Comparison of ENCODE assay signal across 23 cellular contexts in the genomic region with DNA sequence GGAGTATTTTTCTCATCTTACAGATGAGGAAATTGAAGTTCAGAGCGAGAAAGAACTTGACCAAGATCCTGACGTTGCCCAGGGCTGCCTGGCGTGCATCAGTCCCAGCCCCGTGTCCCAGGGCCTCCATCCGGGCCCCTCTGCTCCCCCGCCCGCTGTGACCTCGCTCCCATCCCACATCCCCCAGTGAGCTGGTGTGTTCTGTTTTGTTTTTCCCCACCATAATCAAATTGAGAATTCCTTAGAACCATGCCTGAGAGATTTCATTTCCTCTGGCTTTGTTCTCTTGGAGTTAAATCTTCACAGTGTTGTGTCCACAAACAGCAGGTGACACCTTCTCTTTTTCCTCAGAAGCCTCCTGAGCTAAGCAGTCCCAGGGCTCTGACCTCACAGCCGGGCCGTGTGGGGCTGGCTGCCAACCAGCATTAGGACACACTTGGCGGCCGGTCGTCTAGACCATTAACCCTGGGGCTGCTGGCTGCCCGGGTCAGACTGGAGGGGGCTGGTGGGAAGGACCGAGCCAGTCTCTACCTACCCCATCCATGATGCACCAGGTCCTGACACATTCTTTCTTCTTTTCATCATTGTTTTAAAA. TPM values are rescaled to one million over a fixed set of nuclear protein-coding genes. Genes with fewer than 3 reads are reported as not detected.
DNase-seq lines count a peak whose midpoint lies in the region; ATAC-seq and TF ChIP-seq lines count a peak whose summit lies in the region.
"Had no signal": no experiment of that assay in that cellular context is flagged by ENCODE, and none has a peak within 500 bp of the region (broad histone marks: within the 10 kb centered on the region; RNA-seq: fewer than 3 reads in every experiment).

No MANE protein-coding gene starts in this region.

- no peak overlapping the region for H3K4me2 ChIP-seq in GM23248 (ENCODE audit: unreplicated experiment)
- no peak overlapping the region for H3K4me2 ChIP-seq in osteoblast (ENCODE audit: insufficient read depth, low read length)

- H3K27me3 ChIP-seq in GM23248 (replicated peaks; ENCODE audit: insufficient read depth) (no peaks in the 10 kb centered on the region), heart left ventricle (no peaks in the 10 kb centered on the region), osteoblast (ENCODE audit: insufficient read depth, low read length) (no peaks in the 10 kb centered on the region), left lung (no peaks in the 10 kb centered on the region)

- H3K27ac ChIP-seq in GM23248, result no peak overlapping the region
- peak overlapping the region in 8 of 12 donors; percentile 13 to 78 (median 44) for H3K27ac ChIP-seq in heart left ventricle
- peak overlapping the region; percentile 58 for H3K27ac ChIP-seq in osteoblast (ENCODE audit: low read depth, low read length)
- no peak overlapping the region for H3K27ac ChIP-seq in coronary artery
- H3K27ac ChIP-seq in left lung, result no peak overlapping the region
- H3K27ac ChIP-seq: C4-2B, VCaP had no signal

- H3K36me3 ChIP-seq in GM23248 (ENCODE audit: low read depth) (peaks cover 42% of the 10 kb centered on the region), heart left ventricle (peaks cover 0 to 86% (median 58%) of the 10 kb centered on the region in 9 donors), osteoblast (ENCODE audit: insufficient read depth, low read length) (peaks cover 81% of the 10 kb centered on the region), left lung (peaks cover 0 to 83% of the 10 kb centered on the region in 2 donors)

- H3K4me3 ChIP-seq in GM23248 (no peak overlapping the region), heart left ventricle (no peak overlapping the region), osteoblast (ENCODE audit: insufficient read depth, low read length) (no peak overlapping the region), coronary artery (no peak overlapping the region), left lung (no peak overlapping the region)
- H3K4me3 ChIP-seq: mucosa of descending colon had no signal

- H3K9me3 ChIP-seq in GM23248 (ENCODE audit: low read depth) (no peaks in the 10 kb centered on the region), heart left ventricle (no peaks in the 10 kb centered on the region), osteoblast (ENCODE audit: low read depth, low read length) (no peaks in the 10 kb centered on the region), left lung (no peaks in the 10 kb centered on the region)
- H3K9me3 ChIP-seq: mucosa of descending colon had no signal

- H3K79me2 ChIP-seq in GM23248 (ENCODE audit: insufficient read depth), result no peaks in the 10 kb centered on the region
- H3K79me2 ChIP-seq in osteoblast (ENCODE audit: insufficient read depth, low read length), result peaks cover 21% of the 10 kb centered on the region

- H3K4me1 ChIP-seq in GM23248 (ENCODE audit: insufficient read depth) (peaks cover 7% of the 10 kb centered on the region; the same call in 1 of the 2 replicates), heart left ventricle (peaks cover 0 to 46% (median 12%) of the 10 kb centered on the region in 12 donors), osteoblast (ENCODE audit: insufficient read depth, low read length) (peaks cover 10% of the 10 kb centered on the region), left lung (no peaks in the 10 kb centered on the region)

- TF ChIP-seq CTCF in heart left ventricle (IDR thresholded peaks at IDR 0.05), result no peak
- TF ChIP-seq CTCF in osteoblast (IDR thresholded peaks at IDR 0.05; ENCODE audit: extremely low read depth, low read depth, low read length), result no peak
- TF ChIP-seq CTCF in coronary artery (IDR thresholded peaks at IDR 0.05), result no peak
- no peak for TF ChIP-seq CTCF in left lung (IDR thresholded peaks at IDR 0.05)

- no peak overlapping the region for H3K9ac ChIP-seq in GM23248

- H3K9me2 ChIP-seq in GM23248 (ENCODE audit: insufficient read depth), result no peaks in the 10 kb centered on the region

- in situ Hi-C loops in GM23248 (cut with MboI), result no loop called here

- intact Hi-C loops in heart left ventricle (cut with DNase I) (no loop called here), left lung (cut with DNase I) (no loop called here)

- H3F3A ChIP-seq in GM23248 (ENCODE audit: insufficient read depth), result no peaks in the 10 kb centered on the region

- peak; percentile 32 for DNase-seq in GM23248
- DNase-seq in astrocyte of the hippocampus (ENCODE audit: low read depth, low spot score), result peak; percentile 78
- DNase-seq in heart left ventricle, result peak in 4 of 5 donors; percentile 51 to 75 (median 64)
- DNase-seq in osteoblast (ENCODE audit: insufficient read length, low spot score, missing footprints), result peak; percentile 59
- no peak for DNase-seq in coronary artery (ENCODE audit: low spot score)
- DNase-seq in left lung, result no peak
- DNase-seq in activated CD8-positive, alpha-beta memory T cell treated with anti-CD3 and anti-CD28 coated beads, Interleukin-2, amount 50 U/mL, for 48 hours, result no peak
- DNase-seq: activated CD4-positive, alpha-beta T cell treated with anti-CD3 and anti-CD28 coated beads, Interleukin-2, amount 50 U/mL, for 48 hours; activated T-cell treated with anti-CD3 and anti-CD28 coated beads, Interleukin-2, amount 50 U/mL, for 72 hours; cerebellar nuclear complex; DMS53; glutamatergic neuron; mucosa of descending colon; NCI-H187 treated with DMSO at 0.1 percent for 48 hours; NCI-H524; occipital lobe; stimulated activated CD4-positive, alpha-beta T cell treated with anti-CD3 and anti-CD28 coated beads, Interleukin-12 subunit alpha, Interleukin-12 subunit beta, amount 100 ng/mL, for 4 hours; stimulated activated naive CD4-positive, alpha-beta T cell treated with Interleukin-2 at 50 U/mL for 16 hours; SW 1271 had no signal

- WGBS in GM23248 (ENCODE audit: low coverage in 1 of 2, low lambda C conversion rate in 2 of 2, missing lambda C conversion rate in 2 of 2), 2 experiments, result 68 to 71% methylated on average over 12 to 15 of the region's 15 CpGs
- 41 to 49% (median 45%) methylated on average over 14 to 15 of the region's 15 CpGs for WGBS in heart left ventricle, 4 donors

- TF ChIP-seq POLR2A in heart left ventricle (IDR thresholded peaks at IDR 0.05), result no peak
- no peak for TF ChIP-seq POLR2A in GM18505 (IDR thresholded peaks at IDR 0.05; ENCODE audit: borderline replicate concordance, extremely low read depth, insufficient read depth, insufficient read length)

- no peak overlapping the region for H2AFZ ChIP-seq in GM23248
- H2AFZ ChIP-seq in osteoblast (ENCODE audit: low read length), result no peak overlapping the region

- ATAC-seq in heart left ventricle (peak in 3 of 4 donors; percentile 44 to 61 (median 58)), left lung (no peak), GM18505 (IDR thresholded peaks at IDR 0.05; ENCODE audit: unreplicated experiment) (no peak)
- ATAC-seq: activated T-cell treated with anti-CD3 and anti-CD28 coated beads, Interleukin-2, amount 50 U/mL, for 72 hours; HCT116; mucosa of descending colon had no signal

- H4K20me1 ChIP-seq in GM23248 (ENCODE audit: insufficient read depth) (no peaks in the 10 kb centered on the region), osteoblast (ENCODE audit: insufficient read depth, low read length) (no peaks in the 10 kb centered on the region)

RNA-seq across cellular contexts. Expression of a gene that starts 44.4 kb away (rescaled TPM):
- total RNA-seq in GM23248 (2014; rRNA removed; shearing (Covaris generic)), result 137 and 159 TPM in 2 replicates
- polyA plus RNA-seq in GM23248 (2016; fragmentation: Nextera tagmentation; extraction: Ambion mirVana), result 133 TPM in 2 replicates
- 100 to 1,000 TPM; 141 to 318 (median 183) TPM for total RNA-seq in heart left ventricle
- polyA plus RNA-seq in heart left ventricle, result 100 to 1,000 TPM in 1 of 2 donors, 10 to 100 TPM in 1; 68.0 to 231 TPM
- total RNA-seq in osteoblast, result 71.6 and 80.0 TPM in 2 replicates
- total RNA-seq in left lung, result 10 to 100 TPM; 44.9 to 70.0 TPM

Comparison
In these comparisons a context has a peak if more than half of its experiments do, and no peak if none do; other contexts are left out.
1. DNase-seq: peak in GM23248 (single experiment), astrocyte of the hippocampus (single experiment), heart left ventricle (4 of 5) and osteoblast (single experiment); none in coronary artery (single experiment), left lung (0 of 2) and activated CD8-positive, alpha-beta memory T cell treated with anti-CD3 and anti-CD28 coated beads, Interleukin-2, amount 50 U/mL, for 48 hours (single experiment).
2. H3K27ac ChIP-seq: peak in heart left ventricle (8 of 12) and osteoblast (single experiment); none in GM23248 (single experiment), coronary artery (0 of 2) and left lung (0 of 2).
3. ATAC-seq: peak in heart left ventricle (3 of 4); none in left lung (single experiment) and GM18505 (single experiment).